18 cellular contexts compared by ENCODE assay signal in genomic region chr3:159882367-159882766, GRCh38. TPM values are rescaled to one million over a fixed set of nuclear protein-coding genes. Genes with fewer than 3 reads are reported as not detected.
DNase-seq lines count a peak whose midpoint lies in the region; ATAC-seq and TF ChIP-seq lines count a peak whose summit lies in the region.
"Had no signal": no experiment of that assay in that cellular context is flagged by ENCODE, and none has a peak within 500 bp of the region (broad histone marks: within the 10 kb centered on the region; RNA-seq: fewer than 3 reads in every experiment).

No MANE protein-coding gene starts in this region.

- intact Hi-C loops in CD8-positive, alpha-beta T cell (cut with DNase I, micrococcal nuclease) = loop anchor here in 1 of 2 experiments (10.0 kb wide), 2 partner anchors 122 to 1062 kb away; no protein-coding TSS in a partner anchor

- H3K27me3 ChIP-seq in foreskin keratinocyte (no peaks in the 10 kb centered on the region), muscle layer of colon (ENCODE audit: control insufficient read depth in 1 of 2, insufficient read depth in 2 of 2, low read length in 2 of 2) (no peaks in the 10 kb centered on the region), subcutaneous abdominal adipose tissue (ENCODE audit: control insufficient read depth in 5 of 5, insufficient read depth in 4 of 5, low read length in 5 of 5) (no peaks in the 10 kb centered on the region)
- H3K27me3 ChIP-seq in CD8-positive, alpha-beta T cell (ENCODE audit: insufficient read depth, low read length) = no peaks in the 10 kb centered on the region
- H3K27me3 ChIP-seq: body of pancreas, neural progenitor cell, testis had no signal

- H3K4me3 Mint-ChIP-seq in WTC11 = no peak overlapping the region
- no peak overlapping the region for H3K4me3 Mint-ChIP-seq in CD8-positive, alpha-beta T cell
- H3K4me3 Mint-ChIP-seq: effector memory CD8-positive, alpha-beta T cell; neural progenitor cell had no signal

- H3K27ac ChIP-seq in foreskin keratinocyte (peak overlapping the region; percentile 7), muscle layer of colon (ENCODE audit: low read depth, low read length) (peak overlapping the region; percentile 47), subcutaneous abdominal adipose tissue (ENCODE audit: low read depth, low read length) (peak overlapping the region; percentile 29)
- H3K27ac ChIP-seq in CD8-positive, alpha-beta T cell (ENCODE audit: low read depth, low read length) = no peak overlapping the region
- H3K27ac ChIP-seq: body of pancreas, neural progenitor cell, testis, VCaP had no signal

- POLR2A ChIA-PET in WTC11 (lab: Charles Lee) = no interaction called here
- POLR2A ChIA-PET in CD8-positive, alpha-beta T cell (lab: Charles Lee) = interaction anchor here (0.6 kb wide), 1 partner anchor 1405 kb away, joined by 3 read pairs; no protein-coding TSS in a partner anchor

- TF ChIP-seq CTCF in WTC11 (IDR thresholded peaks at IDR 0.05) (no peak), foreskin keratinocyte (conservative IDR thresholded peaks at IDR 0.05) (no peak)
- TF ChIP-seq CTCF in CD8-positive, alpha-beta T cell (IDR thresholded peaks at IDR 0.05) = no peak

- H3K36me3 ChIP-seq in muscle layer of colon (ENCODE audit: insufficient read depth, low read length) = peaks cover under 1% of the 10 kb centered on the region
- H3K36me3 ChIP-seq in subcutaneous abdominal adipose tissue (ENCODE audit: control insufficient read depth in 5 of 5, insufficient read depth in 5 of 5, low read length in 5 of 5) = no peaks in the 10 kb centered on the region
- no peaks in the 10 kb centered on the region for H3K36me3 ChIP-seq in CD8-positive, alpha-beta T cell (ENCODE audit: insufficient read depth, low read length)
- H3K36me3 ChIP-seq: neural progenitor cell had no signal

- ATAC-seq in WTC11 = no peak
- no peak for ATAC-seq in foreskin keratinocyte
- no peak for ATAC-seq in CD8-positive, alpha-beta T cell
- ATAC-seq: body of pancreas; effector memory CD8-positive, alpha-beta T cell; K562 had no signal

- CTCF ChIA-PET in WTC11 (lab: Charles Lee) = interaction anchor here (0.6 to 4.4 kb wide), 8 partner anchors 53 to 134 kb away, joined by 3 to 25 read pairs (median 5); partner anchors contain the start of gene IL12A
- CTCF ChIA-PET in CD8-positive, alpha-beta T cell (lab: Charles Lee) = no interaction called here

- H3K27ac Mint-ChIP-seq in WTC11 = peak overlapping the region; percentile 63
- no peak overlapping the region for H3K27ac Mint-ChIP-seq in CD8-positive, alpha-beta T cell
- H3K27ac Mint-ChIP-seq: effector memory CD8-positive, alpha-beta T cell had no signal

- H3K36me3 Mint-ChIP-seq in WTC11 = no peaks in the 10 kb centered on the region; the same call in 1 of the 2 replicates
- H3K36me3 Mint-ChIP-seq in CD8-positive, alpha-beta T cell = no peaks in the 10 kb centered on the region

- H3K4me1 ChIP-seq in foreskin keratinocyte (peaks cover 35% of the 10 kb centered on the region), muscle layer of colon (ENCODE audit: insufficient read depth, low read length) (peaks cover 68% of the 10 kb centered on the region), subcutaneous abdominal adipose tissue (ENCODE audit: control insufficient read depth in 5 of 5, insufficient read depth in 5 of 5, low read length in 5 of 5) (peaks cover 0 to 23% (median 12%) of the 10 kb centered on the region in 5 donors)
- H3K4me1 ChIP-seq in CD8-positive, alpha-beta T cell (ENCODE audit: insufficient read depth, low read length) = no peaks in the 10 kb centered on the region
- H3K4me1 ChIP-seq: body of pancreas, testis had no signal

- no peaks in the 10 kb centered on the region for H3K27me3 Mint-ChIP-seq in WTC11 (ENCODE audit: low read depth)
- peaks cover 4% of the 10 kb centered on the region for H3K27me3 Mint-ChIP-seq in CD8-positive, alpha-beta T cell (ENCODE audit: low read depth)

- H3K9me3 ChIP-seq in muscle layer of colon (ENCODE audit: low read length) = no peaks in the 10 kb centered on the region
- H3K9me3 ChIP-seq in subcutaneous abdominal adipose tissue (ENCODE audit: control insufficient read depth in 5 of 5, low read length in 5 of 5) = no peaks in the 10 kb centered on the region
- no peaks in the 10 kb centered on the region for H3K9me3 ChIP-seq in CD8-positive, alpha-beta T cell (ENCODE audit: low read length)
- H3K9me3 ChIP-seq: body of pancreas, testis had no signal

- H3K9me3 Mint-ChIP-seq in WTC11 = no peaks in the 10 kb centered on the region
- H3K9me3 Mint-ChIP-seq in CD8-positive, alpha-beta T cell = no peaks in the 10 kb centered on the region
- H3K9me3 Mint-ChIP-seq: effector memory CD8-positive, alpha-beta T cell; neural progenitor cell had no signal

- H3K4me3 ChIP-seq in muscle layer of colon (ENCODE audit: low read depth in 1 of 2, low read length in 2 of 2) (no peak overlapping the region), subcutaneous abdominal adipose tissue (ENCODE audit: low read depth in 1 of 5, low read length in 5 of 5) (no peak overlapping the region)
- no peak overlapping the region for H3K4me3 ChIP-seq in CD8-positive, alpha-beta T cell (ENCODE audit: low read depth, low read length)
- H3K4me3 ChIP-seq: body of pancreas, K562, neural progenitor cell, testis had no signal

- H3K4me1 Mint-ChIP-seq in WTC11 = peaks cover 27% of the 10 kb centered on the region
- no peaks in the 10 kb centered on the region for H3K4me1 Mint-ChIP-seq in CD8-positive, alpha-beta T cell (ENCODE audit: low read depth)

- H3K9ac ChIP-seq in muscle layer of colon (ENCODE audit: low read length) = no peak overlapping the region
- H3K9ac ChIP-seq in subcutaneous abdominal adipose tissue (ENCODE audit: low read length in 5 of 5) = peak overlapping the region in 1 of 5 donors; percentile 6
- H3K9ac ChIP-seq: neural progenitor cell had no signal

- DNase-seq in WTC11 (ENCODE audit: low spot score) = no peak
- DNase-seq in foreskin keratinocyte = no peak
- DNase-seq in CD8-positive, alpha-beta T cell = no peak
- DNase-seq in activated T-cell treated with anti-CD3 and anti-CD28 coated beads, Interleukin-2, amount 50 U/mL, for 1 hour = no peak
- DNase-seq in NCI-H2029 treated with DMSO at 0.1 percent for 48 hours (lab: John Stamatoyannopoulos, UW) = no peak
- DNase-seq in GM19240 (ENCODE audit: insufficient read length, low spot score) = no peak
- DNase-seq: AML-193; body of pancreas; DMS53; effector memory CD8-positive, alpha-beta T cell; HCEC 1CT; kidney glomerular epithelial cell had no signal

TF ChIP-seq in WTC11, 78 proteins besides CTCF, POLR2A, EP300 and RAD21 (continues in another document):
- TF ChIP-seq MLX (CRISPR knock-in tag; IDR thresholded peaks at IDR 0.05) (no peak), OVOL2 (CRISPR knock-in tag; IDR thresholded peaks at IDR 0.05; ENCODE audit: borderline replicate concordance) (no peak), ZNF425 (CRISPR knock-in tag; conservative IDR thresholded peaks at IDR 0.05) (no peak), FOXJ3 (CRISPR knock-in tag; IDR thresholded peaks at IDR 0.05; ENCODE audit: borderline replicate concordance) (no peak), USF1 (CRISPR knock-in tag; IDR thresholded peaks at IDR 0.05) (no peak), TCF7 (CRISPR knock-in tag; IDR thresholded peaks at IDR 0.05; ENCODE audit: low read depth) (no peak), FOXK1 (CRISPR knock-in tag; IDR thresholded peaks at IDR 0.05) (no peak), E2F5 (CRISPR knock-in tag; IDR thresholded peaks at IDR 0.05) (no peak), ZNF416 (CRISPR knock-in tag; IDR thresholded peaks at IDR 0.05) (no peak), ZNF317 (CRISPR knock-in tag; IDR thresholded peaks at IDR 0.05; ENCODE audit: borderline replicate concordance, low read depth) (no peak), ZNF396 (CRISPR knock-in tag; IDR thresholded peaks at IDR 0.05; ENCODE audit: borderline replicate concordance) (no peak), JAZF1 (CRISPR knock-in tag; IDR thresholded peaks at IDR 0.05) (no peak), SMAD4 (CRISPR knock-in tag; IDR thresholded peaks at IDR 0.05) (no peak)

RNA-seq across cellular contexts. Expression of gene SCHIP1, which starts 42.7 kb away (rescaled TPM):
- 5.3 to 7.8 TPM (median 7.1 TPM) in 3 replicates for total RNA-seq in WTC11 (2021)
- 1.1 and 1.3 TPM in 2 replicates for total RNA-seq in foreskin keratinocyte
- polyA plus RNA-seq in foreskin keratinocyte = 0.34 and 5.6 TPM in 2 replicates
- total RNA-seq in CD8-positive, alpha-beta T cell = not detected
- total RNA-seq: K562 had no signal
- polyA plus RNA-seq: K562 had no signal
